24 cellular contexts compared by ENCODE assay signal in genomic region chr1:171472183-171472647, GRCh38. TPM values are rescaled to one million over a fixed set of nuclear protein-coding genes. Genes with fewer than 3 reads are reported as not detected.
DNase-seq lines count a peak whose midpoint lies in the region; ATAC-seq, FAIRE-seq and TF ChIP-seq lines count a peak whose summit lies in the region.
"Had no signal": no experiment of that assay in that cellular context is flagged by ENCODE, and none has a peak within 500 bp of the region (broad histone marks: within the 10 kb centered on the region; RNA-seq: fewer than 3 reads in every experiment).

No MANE protein-coding gene starts in this region.

- no peaks in the 10 kb centered on the region for H3K4me1 ChIP-seq in GM12878 (ENCODE audit: control insufficient read depth, insufficient read depth, low read length)
- peaks cover 12% of the 10 kb centered on the region for H3K4me1 ChIP-seq in osteoblast (ENCODE audit: insufficient read depth, low read length)
- no peaks in the 10 kb centered on the region for H3K4me1 ChIP-seq in tibial nerve

- H3K27me3 ChIP-seq in GM12878 (replicated peaks in 1 of 2; ENCODE audit: control insufficient read depth in 2 of 2, insufficient read depth in 2 of 2, low read length in 1 of 2) (no peaks in the 10 kb centered on the region), osteoblast (ENCODE audit: insufficient read depth, low read length) (peaks cover 3% of the 10 kb centered on the region), tibial nerve (no peaks in the 10 kb centered on the region)
- H3K27me3 ChIP-seq: cardiac muscle cell had no signal

- H3K36me3 ChIP-seq in GM12878 (ENCODE audit: control insufficient read depth in 2 of 2, insufficient read depth in 2 of 2, low read length in 1 of 2), result no peaks in the 10 kb centered on the region
- H3K36me3 ChIP-seq in osteoblast (ENCODE audit: insufficient read depth, low read length), result no peaks in the 10 kb centered on the region
- no peaks in the 10 kb centered on the region for H3K36me3 ChIP-seq in tibial nerve
- H3K36me3 ChIP-seq: cardiac muscle cell had no signal

- BruUV-seq in GM12878 (replicated peaks; lab: Mats Ljungman, UMichigan), result no TSS peak

- no peaks in the 10 kb centered on the region for H3K9me3 ChIP-seq in GM12878 (replicated peaks; ENCODE audit: control insufficient read depth, insufficient read depth, low read length)
- H3K9me3 ChIP-seq in osteoblast (ENCODE audit: low read depth, low read length), result no peaks in the 10 kb centered on the region
- no peaks in the 10 kb centered on the region for H3K9me3 ChIP-seq in tibial nerve

- H2AFZ ChIP-seq in GM12878 (ENCODE audit: control insufficient read depth, low read depth, low read length), result no peak overlapping the region
- H2AFZ ChIP-seq in osteoblast (ENCODE audit: low read length), result no peak overlapping the region

- SMC1A ChIA-PET in GM12878 (lab: Charles Lee; ENCODE audit: uncharacterized antibody, unreplicated experiment), result interaction anchor here (0.6 to 1.1 kb wide), 2 partner anchors 22 to 35 kb away, joined by 3 to 4 read pairs; no protein-coding TSS in a partner anchor

- POLR2A ChIA-PET in GM12878 (lab: Charles Lee), result no interaction called here

- 0 out of 2 replicates have a peak overlapping the region, but pooled peaks have one; percentile 17 for H3K4me2 ChIP-seq in GM12878 (ENCODE audit: control insufficient read depth, insufficient read depth)
- H3K4me2 ChIP-seq in osteoblast (ENCODE audit: insufficient read depth, low read length), result no peak overlapping the region

- H3K79me2 ChIP-seq in GM12878 (ENCODE audit: control insufficient read depth, insufficient read depth, low read length) (no peaks in the 10 kb centered on the region), osteoblast (ENCODE audit: insufficient read depth, low read length) (no peaks in the 10 kb centered on the region)

- TF ChIP-seq EP300 in GM12878 (IDR thresholded peaks at IDR 0.05; ENCODE audit: borderline replicate concordance in 1 of 2, control insufficient read depth in 1 of 2, low read depth in 2 of 2, low read length in 2 of 2) (no peak), tibial nerve (IDR thresholded peaks at IDR 0.05) (no peak)

- intact Hi-C loops in GM12878 (cut with micrococcal nuclease; ENCODE audit: unreplicated experiment), result no loop called here

- peak; percentile 25 for DNase-seq in GM12878 (ENCODE audit: low read depth, low spot score)
- no peak for DNase-seq in osteoblast (ENCODE audit: insufficient read length, low spot score, missing footprints)
- DNase-seq in NCI-H345 treated with DMSO at 0.1 percent for 48 hours (lab: John Stamatoyannopoulos, UW; ENCODE audit: unreplicated experiment), result no peak
- DNase-seq in hypothalamus (lab: John Stamatoyannopoulos, UW), result no peak
- DNase-seq in tibial nerve (ENCODE audit: low spot score in 2 of 2), result no peak
- DNase-seq: activated CD4-positive, alpha-beta memory T cell treated with anti-CD3 and anti-CD28 coated beads for 36 hours; activated CD4-positive, CD25-positive, alpha-beta regulatory T cell; activated naive CD4-positive, alpha-beta T cell treated with Interleukin-2 at 50 U/mL for 16 hours; DMS 273 treated with DMSO at 0.1 percent for 48 hours; H9; head of caudate nucleus; left ventricle myocardium superior; NCI-H1105; NCI-H2081; NCI-H524; T-helper 9 cell had no signal

- no peak for FAIRE-seq in GM12878 (lab: Jason Lieb, UNC)
- FAIRE-seq: endometrium, HepG2 had no signal

- no peak for TF ChIP-seq RAD21 in GM12878 (IDR thresholded peaks at IDR 0.05; ENCODE audit: insufficient read depth, low read depth, low read length)

- H3K27ac ChIP-seq in GM12878 (ENCODE audit: control insufficient read depth, insufficient read depth) (no peak overlapping the region), osteoblast (ENCODE audit: low read depth, low read length) (no peak overlapping the region), tibial nerve (no peak overlapping the region)
- H3K27ac ChIP-seq: cardiac muscle cell, RWPE1 had no signal

- WGBS in GM12878 (ENCODE audit: insufficient coverage, insufficient replicate concordance, low lambda C conversion rate, missing lambda C conversion rate), result 42% methylated on average over 7 of the region's 7 CpGs
- 89 to 96% methylated on average over 7 of the region's 7 CpGs for WGBS in tibial nerve, 2 donors

- H3K4me3 ChIP-seq in GM12878 (no peak overlapping the region), osteoblast (ENCODE audit: insufficient read depth, low read length) (no peak overlapping the region), tibial nerve (no peak overlapping the region)
- H3K4me3 ChIP-seq: cardiac muscle cell had no signal

- TF ChIP-seq CTCF in GM12878 (IDR thresholded peaks at IDR 0.05 in 2 of 3, conservative IDR thresholded peaks at IDR 0.05 in 1 of 3; ENCODE audit: control insufficient read depth in 2 of 3, extremely low read depth in 1 of 3, insufficient read depth in 1 of 3, low read depth in 3 of 3, low read length in 3 of 3), result no peak
- no peak for TF ChIP-seq CTCF in osteoblast (IDR thresholded peaks at IDR 0.05; ENCODE audit: extremely low read depth, low read depth, low read length)
- TF ChIP-seq CTCF in tibial nerve (IDR thresholded peaks at IDR 0.05), result no peak

- H4K20me1 ChIP-seq in GM12878 (ENCODE audit: control insufficient read depth, insufficient read depth) (no peaks in the 10 kb centered on the region), osteoblast (ENCODE audit: insufficient read depth, low read length) (no peaks in the 10 kb centered on the region)

- in situ Hi-C loops in GM12878 (cut with MboI), result no loop called here

- no peak overlapping the region for H3K9ac ChIP-seq in GM12878 (ENCODE audit: control insufficient read depth, insufficient read depth, low read length)

- RAD21 ChIA-PET in GM12878 (lab: Charles Lee; ENCODE audit: unreplicated experiment), result no interaction called here

- ATAC-seq in GM18861 (IDR thresholded peaks at IDR 0.05; ENCODE audit: unreplicated experiment) (peak; percentile 66), GM19467 (IDR thresholded peaks at IDR 0.05; ENCODE audit: unreplicated experiment) (peak; percentile 51), HG03066 (IDR thresholded peaks at IDR 0.05; ENCODE audit: low read depth, unreplicated experiment) (peak; percentile 48), GM12878 (peak; percentile 74)
- ATAC-seq: HepG2; left ventricle myocardium superior; stimulated activated effector memory CD8-positive, alpha-beta T cell treated with anti-CD3 and anti-CD28 coated beads, Interleukin-12 subunit alpha, Interleukin-12 subunit beta, amount 100 ng/mL, for 72 hours had no signal

- TF ChIP-seq POLR2A in GM12878 (IDR thresholded peaks at IDR 0.05; ENCODE audit: low read depth, low read length), result no peak
- TF ChIP-seq POLR2A in tibial nerve (IDR thresholded peaks at IDR 0.05), result no peak

- CTCF ChIA-PET in GM12878 (lab: Yijun Ruan, JAX), result interaction anchor here (1.2 to 2.6 kb wide), 2 partner anchors 13 to 172 kb away, joined by 3 to 11 read pairs; partner anchors contain the start of gene PRRC2C

TF ChIP-seq in GM12878, 131 proteins besides CTCF, POLR2A, EP300 and RAD21:
- TF ChIP-seq BHLHE40 (IDR thresholded peaks at IDR 0.05; ENCODE audit: borderline replicate concordance in 1 of 2, low read depth in 2 of 2, low read length in 1 of 2) (no peak), NR2F1 (conservative IDR thresholded peaks at IDR 0.05) (0 out of 2 replicates have a peak, but pooled peaks have one; percentile 19), MTA2 (IDR thresholded peaks at IDR 0.05; ENCODE audit: low read depth) (peak; percentile 38; the same call in 1 of the 2 replicates)

RNA-seq across cellular contexts. Expression of gene PRRC2C, which starts 13.1 kb away (rescaled TPM):
- 179 and 193 TPM in 2 replicates for total RNA-seq in GM12878 (2013; cell fraction: nucleolus; rRNA removed)
- 72.6 and 72.9 TPM in 2 replicates for total RNA-seq in GM12878 (2014; rRNA removed)
- total RNA-seq in GM12878 (2014; rRNA removed; fragmentation: Illumina TruSeq; extraction: Trizol), result 73.3 and 81.9 TPM in 2 replicates
- total RNA-seq in GM12878 (2021), result 180 and 182 TPM in 2 replicates
- polyA plus RNA-seq in GM12878 (2011; ENCODE audit: low read depth), result 71.5 TPM
- 88.9 and 95.8 TPM in 2 replicates for polyA plus RNA-seq in GM12878 (2011; rRNA removed)
- 99.8 and 140 TPM in 2 replicates for polyA plus RNA-seq in GM12878 (2011; cell fraction: cytosol; rRNA removed)
- 70.7 and 80.7 TPM in 2 replicates for polyA plus RNA-seq in GM12878 (2011; cell fraction: nucleus; rRNA removed)
- 74.9 and 86.2 TPM in 2 replicates for polyA plus RNA-seq in GM12878 (2012)
- 152 and 182 TPM in 2 replicates for polyA plus RNA-seq in GM12878 (2014; fragmentation: Illumina TruSeq; extraction: Trizol)
- 10 to 100 TPM; 53.4 to 74.2 TPM for polyA plus RNA-seq in GM12878 (2014; fragmentation: Nextera tagmentation; extraction: Ambion mirVana)
- polyA plus RNA-seq in GM12878 (2014; rRNA removed), result 80.2 and 87.9 TPM in 2 replicates
- 100 to 1,000 TPM; 122 to 128 TPM for polyA plus RNA-seq in GM12878 (2016; fragmentation: Nextera tagmentation; extraction: Ambion mirVana)
- polyA minus RNA-seq in GM12878 (2011; rRNA and poly(A)+ RNA removed), result 110 and 111 TPM in 2 replicates
- 61.1 and 93.8 TPM in 2 replicates for polyA minus RNA-seq in GM12878 (2011; cell fraction: cytosol; rRNA and poly(A)+ RNA removed)
- polyA minus RNA-seq in GM12878 (2011; cell fraction: nucleus; rRNA and poly(A)+ RNA removed), result 38.9 and 64.9 TPM in 2 replicates
- total RNA-seq in osteoblast, result 40.5 and 52.2 TPM in 2 replicates
- 10 to 100 TPM; 69.8 to 91.6 (median 80.2) TPM for total RNA-seq in tibial nerve
